8 cellular contexts compared by ENCODE assay signal in genomic region chr5:139698461-139699146, GRCh38. TPM values are rescaled to one million over a fixed set of nuclear protein-coding genes. Genes with fewer than 3 reads are reported as not detected.
DNase-seq lines count a peak whose midpoint lies in the region; ATAC-seq, FAIRE-seq and TF ChIP-seq lines count a peak whose summit lies in the region.

No MANE protein-coding gene starts in this region.

- intact Hi-C loops in CD4-positive, alpha-beta memory T cell (cut with micrococcal nuclease): no loop called here
- intact Hi-C loops in HepG2 (cut with micrococcal nuclease; ENCODE audit: unreplicated experiment): loop anchor here (5.0 kb wide), 1 partner anchor 34 kb away; no protein-coding TSS in a partner anchor

- H3K27ac Mint-ChIP-seq in CD4-positive, alpha-beta memory T cell: peak overlapping the region in 1 of 7 donors; percentile 43
- peak overlapping the region; percentile 99 for H3K27ac Mint-ChIP-seq in chondrocyte (ENCODE audit: unreplicated experiment)

- no peak for TF ChIP-seq EP300 in HepG2 (IDR thresholded peaks at IDR 0.05; ENCODE audit: low read depth in 2 of 2, low read length in 2 of 2)
- TF ChIP-seq EP300 in HepG2 (CRISPR knock-in tag; IDR thresholded peaks at IDR 0.05; ENCODE audit: borderline replicate concordance): no peak

- H3K4me2 ChIP-seq in HepG2 (ENCODE audit: low read depth, low read length): peak overlapping the region; percentile 89

- no peak overlapping the region for H3K9ac ChIP-seq in HepG2 (ENCODE audit: insufficient read depth, low read depth, low read length)
- H3K9ac ChIP-seq in stomach smooth muscle (ENCODE audit: low read length in 2 of 2): peak overlapping the region; percentile 47 to 65

- H3K36me3 Mint-ChIP-seq in CD4-positive, alpha-beta memory T cell: no peaks in the 10 kb centered on the region
- H3K36me3 Mint-ChIP-seq in chondrocyte (ENCODE audit: low read depth): no peaks in the 10 kb centered on the region

- CTCF ChIA-PET in CD4-positive, alpha-beta memory T cell (lab: Charles Lee; ENCODE audit: partially characterized antibody): interaction anchor here (1.0 kb wide), 1 partner anchor 12 kb away, joined by 3 read pairs; no protein-coding TSS in a partner anchor
- CTCF ChIA-PET in HepG2 (lab: Yijun Ruan, JAX; ENCODE audit: low intra/inter-chr PET ratio, low total read pairs): no interaction called here

- H3K4me3 ChIP-seq in CD4-positive, alpha-beta memory T cell (ENCODE audit: low read length in 2 of 2): no peak overlapping the region
- 0 out of 6 replicates have a peak overlapping the region, but pooled peaks of 1 of the 3 experiments have one; percentile 74 for H3K4me3 ChIP-seq in HepG2 (replicated peaks in 1 of 3; ENCODE audit: insufficient read depth in 1 of 3, low read depth in 2 of 3, low read length in 3 of 3)
- H3K4me3 ChIP-seq in stomach smooth muscle (ENCODE audit: low read length in 2 of 2): peak overlapping the region; percentile 15 to 35

- H3K4me3 Mint-ChIP-seq in CD4-positive, alpha-beta memory T cell: peak overlapping the region in 5 of 8 donors; percentile 18 to 62 (median 46)
- H3K4me3 Mint-ChIP-seq in chondrocyte (ENCODE audit: unreplicated experiment): peak overlapping the region; percentile 42

- in situ Hi-C loops in HepG2 (cut with HindIII; ENCODE audit: extremely low pct_ligation_motif_present, low pct_unique_long_range_greater_than_20kb): no loop called here

- WGBS in HepG2 (ENCODE audit: low lambda C conversion rate): 62% methylated on average over 14 of the region's 14 CpGs

- POLR2A ChIA-PET in CD4-positive, alpha-beta memory T cell (lab: Charles Lee; ENCODE audit: partially characterized antibody): no interaction called here
- POLR2A ChIA-PET in HepG2 (lab: Yijun Ruan, JAX): interaction anchor here (1.0 to 4.6 kb wide), 5 partner anchors 33 to 60 kb away, joined by 3 to 77 read pairs (median 3); no protein-coding TSS in a partner anchor

- H3K4me1 Mint-ChIP-seq in CD4-positive, alpha-beta memory T cell: peaks cover 7 to 22% (median 14%) of the 10 kb centered on the region in 4 donors
- peaks cover 73% of the 10 kb centered on the region for H3K4me1 Mint-ChIP-seq in chondrocyte (ENCODE audit: low read depth)

- H3K27me3 Mint-ChIP-seq in CD4-positive, alpha-beta memory T cell: peaks cover 24 to 29% of the 10 kb centered on the region in 2 donors
- no peaks in the 10 kb centered on the region for H3K27me3 Mint-ChIP-seq in chondrocyte (ENCODE audit: low read depth)

- H3K27me3 ChIP-seq in CD4-positive, alpha-beta memory T cell (ENCODE audit: insufficient read depth, low read length): peaks cover 8% of the 10 kb centered on the region
- H3K27me3 ChIP-seq in HepG2 (ENCODE audit: control insufficient read depth in 1 of 2, insufficient read depth in 2 of 2, low read length in 2 of 2): no peaks in the 10 kb centered on the region
- H3K27me3 ChIP-seq in stomach smooth muscle (ENCODE audit: control insufficient read depth in 1 of 2, insufficient read depth in 2 of 2, low read length in 2 of 2): no peaks in the 10 kb centered on the region

- H3K4me1 ChIP-seq in CD4-positive, alpha-beta memory T cell (ENCODE audit: insufficient read depth, low read length): peaks cover 8% of the 10 kb centered on the region
- H3K4me1 ChIP-seq in HepG2 (ENCODE audit: insufficient read depth, low read length) (peaks cover 92% of the 10 kb centered on the region), stomach smooth muscle (ENCODE audit: control insufficient read depth, insufficient read depth, low read length) (peaks cover 33% of the 10 kb centered on the region)

- no peak for ATAC-seq in HepG2
- ATAC-seq in GM19324 (IDR thresholded peaks at IDR 0.05; ENCODE audit: low FRiP score, unreplicated experiment): no peak

- no peak for TF ChIP-seq RAD21 in HepG2 (CRISPR knock-in tag; IDR thresholded peaks at IDR 0.05)

- H3K9me3 Mint-ChIP-seq in CD4-positive, alpha-beta memory T cell: no peaks in the 10 kb centered on the region
- no peaks in the 10 kb centered on the region for H3K9me3 Mint-ChIP-seq in chondrocyte (ENCODE audit: low read depth)

- no TSS peak for BruUV-seq in HepG2 (replicated peaks; lab: Mats Ljungman, UMichigan)

- H4K20me1 ChIP-seq in HepG2 (ENCODE audit: insufficient read depth, low read length): no peaks in the 10 kb centered on the region

- no peak for DNase-seq in CD4-positive, alpha-beta memory T cell
- DNase-seq in NCI-H1048 (lab: John Stamatoyannopoulos, UW) (peak; percentile 90), chondrocyte (ENCODE audit: low spot score) (no peak), HepG2 (ENCODE audit: low spot score) (no peak), activated gamma-delta T cell treated with Interleukin-2 at 50 U/mL for 16 hours (no peak)
- no peak for DNase-seq in activated T-cell treated with anti-CD3 and anti-CD28 coated beads, Interleukin-2, amount 50 U/mL, for 48 hours

- H2AFZ ChIP-seq in HepG2 (ENCODE audit: low read length): no peak overlapping the region

- H3K36me3 ChIP-seq in CD4-positive, alpha-beta memory T cell (ENCODE audit: insufficient read depth, low read length): no peaks in the 10 kb centered on the region
- H3K36me3 ChIP-seq in HepG2 (replicated peaks in 1 of 2; ENCODE audit: control insufficient read depth in 1 of 2, insufficient read depth in 2 of 2, low read length in 2 of 2): no peaks in the 10 kb centered on the region
- H3K36me3 ChIP-seq in stomach smooth muscle (ENCODE audit: control insufficient read depth in 2 of 2, insufficient read depth in 2 of 2, low read length in 2 of 2): no peaks in the 10 kb centered on the region

- H3K27ac ChIP-seq in CD4-positive, alpha-beta memory T cell (ENCODE audit: low read depth, low read length): no peak overlapping the region
- H3K27ac ChIP-seq in HepG2 (ENCODE audit: extremely low read length, insufficient read depth, low read length) (peak overlapping the region; percentile 83), stomach smooth muscle (ENCODE audit: low read length) (peak overlapping the region; percentile 90)

- no peak for TF ChIP-seq CTCF in chondrocyte (IDR thresholded peaks at IDR 0.05)
- no peak for TF ChIP-seq CTCF in HepG2 (CRISPR knock-in tag; IDR thresholded peaks at IDR 0.05)

- no peaks in the 10 kb centered on the region for H3K79me2 ChIP-seq in HepG2 (ENCODE audit: insufficient read depth, low read length)

- no peak for TF ChIP-seq POLR2A in HepG2 (IDR thresholded peaks at IDR 0.05; ENCODE audit: insufficient read depth in 1 of 2, low read depth in 2 of 2, low read length in 2 of 2)

- H3K9me3 ChIP-seq in CD4-positive, alpha-beta memory T cell (ENCODE audit: control insufficient read depth in 1 of 2, low read length in 2 of 2): no peaks in the 10 kb centered on the region
- H3K9me3 ChIP-seq in HepG2 (ENCODE audit: low read length) (no peaks in the 10 kb centered on the region), stomach smooth muscle (ENCODE audit: control insufficient read depth in 2 of 2, low read length in 2 of 2) (no peaks in the 10 kb centered on the region)

- FAIRE-seq in HepG2 (lab: Jason Lieb, UNC): no peak

TF ChIP-seq in HepG2, 621 proteins besides CTCF, POLR2A, EP300 and RAD21 (continues in another document):
- peak; percentile 90 for TF ChIP-seq PATZ1 (CRISPR knock-in tag; IDR thresholded peaks at IDR 0.05)
- no peak for TF ChIP-seq U2AF1 (optimal IDR thresholded peaks at IDR 0.05; ENCODE audit: low read depth, low read length)

RNA-seq across cellular contexts. Expression of gene CXXC5, which starts 50.5 kb away (rescaled TPM):
- 1 to 10 TPM; 1.6 to 3.6 TPM for total RNA-seq in CD4-positive, alpha-beta memory T cell
- 1 to 10 TPM; 2.7 to 5.5 TPM for polyA plus RNA-seq in CD4-positive, alpha-beta memory T cell
- total RNA-seq in chondrocyte (144 to 193 TPM (median 145 TPM) in 3 replicates), HepG2 (2016; rRNA removed; fragmentation: Illumina TruSeq; extraction: Trizol) (30.7 and 33.0 TPM in 2 replicates)
- total RNA-seq in HepG2 (2016; cell fraction: cytosol; rRNA removed; fragmentation: Illumina TruSeq; extraction: Trizol; ENCODE audit: low read depth): 7.4 and 8.6 TPM in 2 replicates
- total RNA-seq in HepG2 (2016; cell fraction: insoluble cytoplasmic fraction; rRNA removed; fragmentation: Illumina TruSeq; extraction: Trizol): 30.5 and 33.5 TPM in 2 replicates
- total RNA-seq in HepG2 (2016; cell fraction: membrane; rRNA removed; fragmentation: Illumina TruSeq; extraction: Trizol): 32.7 and 37.9 TPM in 2 replicates
- total RNA-seq in HepG2 (2016; cell fraction: nucleus; rRNA removed; fragmentation: Illumina TruSeq; extraction: Trizol): 17.6 and 21.1 TPM in 2 replicates
- polyA plus RNA-seq in HepG2 (2011; rRNA removed): 27.9 and 32.3 TPM in 2 replicates
- polyA plus RNA-seq in HepG2 (2011; cell fraction: cytosol; rRNA removed): 20.7 and 35.7 TPM in 2 replicates
- 20.0 and 30.1 TPM in 2 replicates for polyA plus RNA-seq in HepG2 (2011; cell fraction: nucleus; rRNA removed)
- polyA plus RNA-seq in HepG2 (2012): 21.9 and 26.2 TPM in 2 replicates
- 7.7 and 8.6 TPM in 2 replicates for polyA plus RNA-seq in HepG2 (2016; cell fraction: cytosol; fragmentation: Illumina TruSeq; extraction: Trizol; ENCODE audit: low read depth)
- polyA plus RNA-seq in HepG2 (2016; cell fraction: insoluble cytoplasmic fraction; fragmentation: Illumina TruSeq; extraction: Trizol; ENCODE audit: low read depth): 46.9 and 51.9 TPM in 2 replicates
- polyA plus RNA-seq in HepG2 (2016; cell fraction: membrane; fragmentation: Illumina TruSeq; extraction: Trizol; ENCODE audit: low read depth): 30.1 and 31.3 TPM in 2 replicates
- 39.0 and 44.0 TPM in 2 replicates for polyA plus RNA-seq in HepG2 (2016; cell fraction: nucleus; fragmentation: Illumina TruSeq; extraction: Trizol; ENCODE audit: insufficient read depth, low read depth)
- polyA minus RNA-seq in HepG2 (2011; rRNA and poly(A)+ RNA removed; ENCODE audit: low replicate concordance): 13.2 and 63.5 TPM in 2 replicates
- 26.9 and 37.6 TPM in 2 replicates for polyA minus RNA-seq in HepG2 (2011; cell fraction: cytosol; rRNA and poly(A)+ RNA removed)
- polyA minus RNA-seq in HepG2 (2011; cell fraction: nucleus; rRNA and poly(A)+ RNA removed): 18.7 and 20.6 TPM in 2 replicates

Comparison
In these comparisons a context has a peak if more than half of its experiments do, and no peak if none do; other contexts are left out.
1. H3K4me3 ChIP-seq: peak in stomach smooth muscle (2 of 2); none in CD4-positive, alpha-beta memory T cell (0 of 2).